8 cellular contexts compared by ENCODE assay signal in the genomic region with DNA sequence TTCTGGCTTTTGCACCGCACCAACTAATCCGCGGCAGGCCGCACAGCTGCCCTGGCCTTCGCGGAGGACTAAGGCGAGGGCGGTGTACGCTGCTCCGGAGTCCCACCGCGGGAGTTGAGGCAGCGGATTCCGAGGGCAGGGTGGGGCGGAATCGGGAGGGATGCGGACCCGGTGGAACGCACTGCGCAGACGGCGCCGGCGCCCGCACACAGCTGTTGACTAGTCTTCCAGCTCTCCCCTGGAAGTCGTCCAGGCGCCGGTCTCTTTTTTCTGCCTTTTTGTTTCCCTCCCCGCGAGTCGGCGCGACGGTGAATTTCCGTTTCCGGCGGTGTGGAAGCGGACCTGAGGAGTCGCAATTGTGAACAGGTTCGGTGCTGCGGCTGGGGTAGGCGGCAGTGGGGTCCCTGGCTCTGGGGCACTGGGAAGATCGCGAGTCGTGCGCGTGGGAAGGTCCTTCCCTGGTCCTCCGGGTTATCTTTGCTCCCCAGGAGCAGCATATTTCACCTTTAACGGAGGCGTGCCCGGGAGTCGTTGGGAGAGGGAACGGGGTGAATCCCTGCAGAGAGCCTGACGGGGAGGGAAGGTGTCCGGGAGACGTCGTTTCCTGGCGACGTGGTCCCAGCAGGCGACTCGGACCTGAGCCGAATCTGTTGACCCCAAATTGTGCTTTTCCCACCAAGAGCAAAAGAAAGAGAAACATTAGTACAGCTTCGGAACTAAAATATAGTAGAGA. TPM values are rescaled to one million over a fixed set of nuclear protein-coding genes. Genes with fewer than 3 reads are reported as not detected.
DNase-seq lines count a peak whose midpoint lies in the region; ATAC-seq lines count a peak whose summit lies in the region.

Gene ASAH2B, plus strand, starts transcription at position 319 of the 733 bp plus-strand sequence. CDS start 5,195 bp downstream, outside the sequence.

- no peaks in the 10 kb centered on the region for H3K27me3 Mint-ChIP-seq in activated T-cell treated with anti-CD3 and anti-CD28 coated beads, Interleukin-2, amount 50 U/mL, for 24 hours

- no peaks in the 10 kb centered on the region for H3K9me3 ChIP-seq in NT2/D1 (ENCODE audit: insufficient read depth, low read length)
- H3K9me3 ChIP-seq in muscle layer of colon (ENCODE audit: low read length), result no peaks in the 10 kb centered on the region

- H3K4me1 Mint-ChIP-seq in activated T-cell treated with anti-CD3 and anti-CD28 coated beads, Interleukin-2, amount 50 U/mL, for 24 hours (ENCODE audit: low read depth), result peaks cover 24% of the 10 kb centered on the region

- peak within 1 kb of the TSS; percentile 98 for H3K4me3 Mint-ChIP-seq in activated T-cell treated with anti-CD3 and anti-CD28 coated beads, Interleukin-2, amount 50 U/mL, for 24 hours

- no peaks in the 10 kb centered on the region for H3K9me3 Mint-ChIP-seq in activated T-cell treated with anti-CD3 and anti-CD28 coated beads, Interleukin-2, amount 50 U/mL, for 24 hours

- H3K4me3 ChIP-seq in NT2/D1 (ENCODE audit: insufficient read length, low read depth) (peak within 1 kb of the TSS; percentile 81), muscle layer of colon (ENCODE audit: low read depth in 1 of 2, low read length in 2 of 2) (peak within 1 kb of the TSS; percentile 74 to 88)

- H3K27me3 ChIP-seq in NT2/D1 (ENCODE audit: insufficient read depth, insufficient read length) (no peaks in the 10 kb centered on the region), muscle layer of colon (ENCODE audit: control insufficient read depth in 1 of 2, insufficient read depth in 2 of 2, low read length in 2 of 2) (no peaks in the 10 kb centered on the region)

- H3K27ac Mint-ChIP-seq in activated T-cell treated with anti-CD3 and anti-CD28 coated beads, Interleukin-2, amount 50 U/mL, for 24 hours, result peak within 1 kb of the TSS; percentile 97

- H3K4me1 ChIP-seq in NT2/D1 (ENCODE audit: insufficient read depth, insufficient read length), result no peaks in the 10 kb centered on the region
- H3K4me1 ChIP-seq in muscle layer of colon (ENCODE audit: insufficient read depth, low read length), result no peaks in the 10 kb centered on the region

- H3K36me3 Mint-ChIP-seq in activated T-cell treated with anti-CD3 and anti-CD28 coated beads, Interleukin-2, amount 50 U/mL, for 24 hours (ENCODE audit: low read depth), result peaks cover 10% of the 10 kb centered on the region

- H3K9ac ChIP-seq in NT2/D1 (ENCODE audit: insufficient read length, low read depth) (peak within 1 kb of the TSS; percentile 87), muscle layer of colon (ENCODE audit: low read length) (peak within 1 kb of the TSS; percentile 65)

- H3K36me3 ChIP-seq in NT2/D1 (ENCODE audit: insufficient read depth, insufficient read length, low read length) (no peaks in the 10 kb centered on the region), muscle layer of colon (ENCODE audit: insufficient read depth, low read length) (no peaks in the 10 kb centered on the region)

- peak within 1 kb of the TSS; percentile 58 for H3K27ac ChIP-seq in muscle layer of colon (ENCODE audit: low read depth, low read length)

- ATAC-seq in GM19328 (IDR thresholded peaks at IDR 0.05; ENCODE audit: unreplicated experiment), result peak; percentile 80
- ATAC-seq in HG03457 (IDR thresholded peaks at IDR 0.05; ENCODE audit: unreplicated experiment), result peak; percentile 78
- peak; percentile 71 for ATAC-seq in esophagus mucosa

- peak in 11 of 14 donors; percentile 6 to 61 (median 39) for DNase-seq in C1 segment of cervical spinal cord (lab: John Stamatoyannopoulos, UW)
- peak; percentile 56 for DNase-seq in NT2/D1 (ENCODE audit: low read depth, low spot score)
- DNase-seq in activated T-cell treated with anti-CD3 and anti-CD28 coated beads, Interleukin-2, amount 50 U/mL, for 24 hours, result peak; percentile 88
- peak; percentile 42 to 48 for DNase-seq in stimulated activated CD8-positive, alpha-beta memory T cell treated with anti-CD3 and anti-CD28 coated beads, Interleukin-4, amount 100 ng/mL, for 4 hours (ENCODE audit: low read depth in 2 of 2, low spot score in 1 of 2)

RNA-seq across cellular contexts. Expression of gene ASAH2B, which starts in this region (rescaled TPM):
- total RNA-seq in esophagus mucosa, result 2.7 TPM

Comparison
In these comparisons a context has a peak if more than half of its experiments do, and no peak if none do; other contexts are left out.
1. Peak in every context shown above with its lines: DNase-seq, ATAC-seq, H3K4me3 ChIP-seq and H3K27ac ChIP-seq.